In genomic region chr10:2476236-2476814, GRCh38 we compare ENCODE assay signal across 14 cellular contexts.
DNase-seq lines count a peak whose midpoint lies in the region; ATAC-seq and TF ChIP-seq lines count a peak whose summit lies in the region.
"Had no signal": no experiment of that assay in that cellular context is flagged by ENCODE, and none has a peak within 500 bp of the region (broad histone marks: within the 10 kb centered on the region; RNA-seq: fewer than 3 reads in every experiment).

No MANE protein-coding gene starts in this region.

- no peak for TF ChIP-seq CTCF in CD14-positive monocyte (IDR thresholded peaks at IDR 0.05)

- H3K27me3 ChIP-seq in BLaER1 treated with 17β-estradiol and CSF1 and Interleukin-3, amounts not matched to agents 10 nM and 100 nM, result no peaks in the 10 kb centered on the region
- H3K27me3 ChIP-seq in ectodermal cell (ENCODE audit: control insufficient read depth, insufficient read depth, low read length, poor library complexity, severe bottlenecking) (no peaks in the 10 kb centered on the region), rectal smooth muscle tissue (ENCODE audit: control insufficient read depth, insufficient read depth, low read length) (no peaks in the 10 kb centered on the region)
- H3K27me3 ChIP-seq: Peyer's patch had no signal

- peaks cover 0 to 23% (median 20%) of the 10 kb centered on the region in 11 experiments; a peak in 18 of 22 replicates for H3K9me3 ChIP-seq in BLaER1 treated with 17β-estradiol and CSF1 and Interleukin-3, amounts not matched to agents 10 nM and 100 nM (replicated peaks in 1 of 11)
- no peaks in the 10 kb centered on the region for H3K9me3 ChIP-seq in ectodermal cell (ENCODE audit: control insufficient read depth, low read length)
- H3K9me3 ChIP-seq: Peyer's patch had no signal

- no peak overlapping the region for H3K27ac ChIP-seq in BLaER1 treated with 17β-estradiol and CSF1 and Interleukin-3, amounts not matched to agents 10 nM and 100 nM
- H3K27ac ChIP-seq in ectodermal cell (ENCODE audit: insufficient read depth, low read depth, low read length, poor library complexity, severe bottlenecking) (peak overlapping the region; percentile 63), rectal smooth muscle tissue (ENCODE audit: low read depth, low read length) (peak overlapping the region; percentile 40)
- H3K27ac ChIP-seq: Peyer's patch had no signal

- WGBS in ectodermal cell, 2 experiments, result 93 to 94% methylated on average over 14 of the region's 14 CpGs

- H3K36me3 Mint-ChIP-seq in CD14-positive monocyte, result no peaks in the 10 kb centered on the region

- H3K4me1 Mint-ChIP-seq in CD14-positive monocyte, result no peaks in the 10 kb centered on the region

- no peak overlapping the region for H3K27ac Mint-ChIP-seq in CD14-positive monocyte

- no peaks in the 10 kb centered on the region for H3K36me3 ChIP-seq in BLaER1 treated with 17β-estradiol and CSF1 and Interleukin-3, amounts not matched to agents 10 nM and 100 nM
- H3K36me3 ChIP-seq in ectodermal cell (ENCODE audit: control insufficient read depth, insufficient read depth, low read length) (no peaks in the 10 kb centered on the region), rectal smooth muscle tissue (ENCODE audit: control insufficient read depth, insufficient read depth, low read length) (no peaks in the 10 kb centered on the region)
- H3K36me3 ChIP-seq: Peyer's patch had no signal

- no peaks in the 10 kb centered on the region for H4K20me1 ChIP-seq in BLaER1 treated with 17β-estradiol and CSF1 and Interleukin-3, amounts not matched to agents 10 nM and 100 nM

- no peaks in the 10 kb centered on the region for H3K27me3 Mint-ChIP-seq in CD14-positive monocyte (ENCODE audit: low read depth in 3 of 3)

- no peak for ATAC-seq in GM19455 (IDR thresholded peaks at IDR 0.05; ENCODE audit: unreplicated experiment)
- ATAC-seq: GM12878 had no signal

- H3K4me1 ChIP-seq in BLaER1 treated with 17β-estradiol and CSF1 and Interleukin-3, amounts not matched to agents 10 nM and 100 nM, result peaks cover 6 to 11% (median 9%) of the 10 kb centered on the region in 10 experiments; a peak in 17 of 20 replicates
- H3K4me1 ChIP-seq in ectodermal cell (ENCODE audit: control insufficient read depth, insufficient read depth, low read length), result peaks cover 8% of the 10 kb centered on the region
- H3K4me1 ChIP-seq in rectal smooth muscle tissue (ENCODE audit: control insufficient read depth, insufficient read depth, low read length), result no peaks in the 10 kb centered on the region
- H3K4me1 ChIP-seq: Peyer's patch had no signal

- H3K4me2 ChIP-seq in BLaER1 treated with 17β-estradiol and CSF1 and Interleukin-3, amounts not matched to agents 10 nM and 100 nM, result peak overlapping the region in 10 of 11 experiments; percentile 32 to 67 (median 47); a peak in 17 of 22 replicates

- H3K9ac ChIP-seq in BLaER1 treated with 17β-estradiol and CSF1 and Interleukin-3, amounts not matched to agents 10 nM and 100 nM, result no peak overlapping the region
- no peak overlapping the region for H3K9ac ChIP-seq in rectal smooth muscle tissue (ENCODE audit: low read length)

- intact Hi-C loops in CD14-positive monocyte (cut with micrococcal nuclease), result no loop called here

- peaks cover 5 to 26% (median 7%) of the 10 kb centered on the region in 7 donors for H3K9me3 Mint-ChIP-seq in CD14-positive monocyte

- peak; percentile 25 to 74 for DNase-seq in NCI-H524 (lab: John Stamatoyannopoulos, UW)
- DNase-seq in stimulated activated naive CD4-positive, alpha-beta T cell treated with Interleukin-2 at 50 U/mL for 16 hours (lab: John Stamatoyannopoulos, UW), result no peak
- no peak for DNase-seq in CD14-positive monocyte (ENCODE audit: low spot score)
- DNase-seq: HCEC 1CT, IMR-90, NCI-H1436 treated with DMSO at 0.1 percent for 48 hours, NCI-H446, Peyer's patch, SHP77 treated with DMSO at 0.1 percent for 48 hours had no signal

- no peak overlapping the region for H3K4me3 ChIP-seq in BLaER1 treated with 17β-estradiol and CSF1 and Interleukin-3, amounts not matched to agents 10 nM and 100 nM
- H3K4me3 ChIP-seq in ectodermal cell (ENCODE audit: insufficient read depth, low read depth, low read length), result no peak overlapping the region
- no peak overlapping the region for H3K4me3 ChIP-seq in rectal smooth muscle tissue (ENCODE audit: low read length)
- H3K4me3 ChIP-seq: GM12878, Peyer's patch had no signal

- H3K4me3 Mint-ChIP-seq in CD14-positive monocyte, result no peak overlapping the region

Comparison
In these comparisons a context has a peak if more than half of its experiments do, and no peak if none do; other contexts are left out.
1. H3K27ac ChIP-seq: peak in ectodermal cell (single experiment) and rectal smooth muscle tissue (single experiment); none in BLaER1 treated with 17β-estradiol and CSF1 and Interleukin-3, amounts not matched to agents 10 nM and 100 nM (0 of 11).
2. DNase-seq: peak in NCI-H524 (2 of 2); none in stimulated activated naive CD4-positive, alpha-beta T cell treated with Interleukin-2 at 50 U/mL for 16 hours (single experiment) and CD14-positive monocyte (single experiment).